ENCODE assay signal across 1 cellular context in the genomic region with DNA sequence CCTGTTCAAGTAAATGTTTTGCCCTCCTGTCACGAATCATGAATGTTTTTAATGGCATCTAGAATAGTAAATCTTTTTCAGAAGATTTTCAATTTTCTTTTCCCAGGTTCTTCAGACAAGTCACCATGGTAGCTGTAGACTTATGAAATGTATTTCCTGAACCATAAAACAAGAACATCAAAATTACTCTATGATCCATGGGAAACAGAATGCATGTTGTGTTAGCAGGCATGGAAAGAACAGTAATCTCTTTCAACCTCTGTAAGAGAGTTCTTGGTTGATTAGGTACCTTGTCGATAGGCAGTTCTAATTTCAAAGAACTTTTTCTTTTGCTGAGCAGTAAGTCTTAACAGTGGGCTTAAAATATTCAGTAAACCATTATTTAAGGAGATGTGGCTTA.
TF ChIP-seq lines count a peak whose summit lies in the region.

No MANE protein-coding gene starts in this region.

TF ChIP-seq in HepG2, 621 proteins besides CTCF, POLR2A, EP300 and RAD21:
- TF ChIP-seq SSRP1 (CRISPR knock-in tag; IDR thresholded peaks at IDR 0.05) (peak; percentile 51; the same call in 1 of the 2 replicates), ZNF138 (CRISPR knock-in tag; IDR thresholded peaks at IDR 0.05; ENCODE audit: low read depth) (no peak), TARDBP (CRISPR knock-in tag; IDR thresholded peaks at IDR 0.05) (no peak), CCDC6 (CRISPR knock-in tag; IDR thresholded peaks at IDR 0.05) (no peak), PAF1 (CRISPR knock-in tag; IDR thresholded peaks at IDR 0.05) (peak; percentile 88; the same call in 1 of the 2 replicates), KMT2B (CRISPR knock-in tag; IDR thresholded peaks at IDR 0.05) (no peak)
